10 cellular contexts compared by ENCODE assay signal in the genomic region with DNA sequence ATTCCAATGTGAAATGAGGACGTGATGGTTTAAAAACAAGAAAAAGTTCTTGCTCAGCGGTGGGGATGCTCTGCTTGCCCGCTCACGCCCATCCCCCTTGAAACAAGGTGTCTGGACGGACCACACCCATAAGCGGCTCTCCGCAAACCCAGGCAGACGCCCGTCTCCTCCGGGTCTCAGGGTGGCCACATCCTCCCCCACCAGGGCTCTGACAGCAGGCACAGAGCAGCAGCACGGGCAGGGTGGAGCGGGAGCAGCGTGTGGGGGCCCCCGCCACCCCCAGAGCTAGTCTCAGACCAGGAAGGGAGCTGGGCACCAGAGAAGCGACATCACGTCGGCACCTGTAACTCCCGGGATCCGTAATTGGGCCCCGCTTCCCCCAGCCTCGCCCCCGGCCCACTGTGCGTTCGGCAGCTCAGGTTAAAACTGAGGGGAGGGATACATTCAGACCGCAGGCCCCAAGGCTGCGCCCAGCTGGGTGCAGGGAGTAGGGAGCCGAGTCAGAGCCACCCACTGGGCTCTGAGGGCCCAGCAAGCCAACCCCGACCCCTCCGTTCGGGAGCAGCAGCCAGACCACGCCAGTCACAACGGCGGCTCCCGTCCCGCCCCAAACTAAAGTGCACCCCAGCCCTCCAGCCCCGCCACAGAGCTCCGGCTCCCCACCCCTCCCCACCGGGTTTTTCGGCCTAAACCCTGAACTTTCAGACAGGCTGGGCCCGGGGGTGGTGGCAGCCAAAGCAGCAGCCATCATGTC. TPM values are rescaled to one million over a fixed set of nuclear protein-coding genes. Genes with fewer than 3 reads are reported as not detected.
DNase-seq lines count a peak whose midpoint lies in the region; ATAC-seq, FAIRE-seq and TF ChIP-seq lines count a peak whose summit lies in the region.
"Had no signal": no experiment of that assay in that cellular context is flagged by ENCODE, and none has a peak within 500 bp of the region (broad histone marks: within the 10 kb centered on the region; RNA-seq: fewer than 3 reads in every experiment).

No MANE protein-coding gene starts in this region.

- 84 to 85% methylated on average over 12 to 22 of the region's 40 CpGs for WGBS in body of pancreas, 2 donors

- H3K27ac Mint-ChIP-seq in GM23338 = peak overlapping the region; percentile 79

- POLR2A ChIA-PET in AG04450 (lab: Yijun Ruan, JAX) = interaction anchor here (0.6 kb wide), 1 partner anchor 133 kb away, joined by 3 read pairs; no protein-coding TSS in a partner anchor

- no peak overlapping the region for H3K4me3 Mint-ChIP-seq in GM23338

- ATAC-seq in GM23338 = peak; percentile 3; the same call in 2 of the 3 replicates
- no peak for ATAC-seq in body of pancreas
- peak in 1 of 2 donors; percentile 3 for ATAC-seq in lower lobe of right lung
- no peak for ATAC-seq in HG02588 (IDR thresholded peaks at IDR 0.05; ENCODE audit: unreplicated experiment)
- no peak for ATAC-seq in HG03432 (IDR thresholded peaks at IDR 0.05; ENCODE audit: unreplicated experiment)

- no peaks in the 10 kb centered on the region; the same call in 1 of the 2 replicates for H3K9me3 ChIP-seq in AG04450 (ENCODE audit: control insufficient read depth, insufficient read depth, low read length)
- no peaks in the 10 kb centered on the region for H3K9me3 ChIP-seq in body of pancreas
- no peaks in the 10 kb centered on the region for H3K9me3 ChIP-seq in lower lobe of right lung

- peak overlapping the region; percentile 38; the same call in 1 of the 2 replicates for H3K4me2 ChIP-seq in GM23338

- peaks cover 24% of the 10 kb centered on the region for H3K27me3 Mint-ChIP-seq in GM23338 (ENCODE audit: insufficient read depth, low read depth, poor library complexity)

- DNase-seq in AG04450 (ENCODE audit: low read depth, low spot score) (no peak), GM23338 (ENCODE audit: low spot score) (no peak), body of pancreas (peak in 3 of 4 donors; percentile 20 to 26 (median 21)), lower lobe of right lung (peak; percentile 50), HTR-8/SVneo (ENCODE audit: insufficient read length, low spot score) (no peak), Ammon's horn (ENCODE audit: low spot score) (no peak)
- DNase-seq: foreskin melanocyte, NCI-H446 had no signal

- H3K4me1 Mint-ChIP-seq in GM23338 = peaks cover 17% of the 10 kb centered on the region; the same call in 2 of the 3 replicates

- H3K36me3 ChIP-seq in GM23338 (ENCODE audit: insufficient read depth) (no peaks in the 10 kb centered on the region), body of pancreas (replicated peaks in 1 of 2; ENCODE audit: insufficient read depth in 1 of 2, low read depth in 2 of 2) (peaks cover 10 to 16% of the 10 kb centered on the region in 2 donors), lower lobe of right lung (peaks cover 46% of the 10 kb centered on the region)

- H3K27me3 ChIP-seq in AG04450 (ENCODE audit: control insufficient read depth, insufficient read depth, low read length) = no peaks in the 10 kb centered on the region
- no peaks in the 10 kb centered on the region for H3K27me3 ChIP-seq in GM23338 (ENCODE audit: insufficient read depth)
- no peaks in the 10 kb centered on the region for H3K27me3 ChIP-seq in body of pancreas
- H3K27me3 ChIP-seq in lower lobe of right lung (ENCODE audit: low read depth) = no peaks in the 10 kb centered on the region

- H3K36me3 Mint-ChIP-seq in GM23338 (ENCODE audit: low read depth) = peaks cover 13% of the 10 kb centered on the region

- H4K20me1 ChIP-seq in GM23338 (replicated peaks; ENCODE audit: insufficient read depth) = peaks cover 4% of the 10 kb centered on the region

- no peaks in the 10 kb centered on the region for H3K9me3 Mint-ChIP-seq in GM23338

- no peak for TF ChIP-seq POLR2A in body of pancreas (IDR thresholded peaks at IDR 0.05)

- peaks cover 20% of the 10 kb centered on the region for H3F3A ChIP-seq in GM23338 (replicated peaks; ENCODE audit: low read depth)

- H3K4me3 ChIP-seq in AG04450 (ENCODE audit: low read depth, low read length) = no peak overlapping the region
- no peak overlapping the region for H3K4me3 ChIP-seq in GM23338
- H3K4me3 ChIP-seq in body of pancreas = no peak overlapping the region
- H3K4me3 ChIP-seq in lower lobe of right lung = no peak overlapping the region

- H3K9me2 ChIP-seq in GM23338 (ENCODE audit: insufficient read depth) = no peaks in the 10 kb centered on the region

- no peak overlapping the region for H2AFZ ChIP-seq in GM23338

- no peaks in the 10 kb centered on the region for H3K79me2 ChIP-seq in GM23338 (replicated peaks; ENCODE audit: insufficient read depth)

- CTCF ChIA-PET in AG04450 (lab: Charles Lee) = no interaction called here

- H3K4me1 ChIP-seq in GM23338 (ENCODE audit: insufficient read depth) = peaks cover 13% of the 10 kb centered on the region
- peaks cover 8% of the 10 kb centered on the region for H3K4me1 ChIP-seq in body of pancreas
- peaks cover 33% of the 10 kb centered on the region for H3K4me1 ChIP-seq in lower lobe of right lung

- intact Hi-C loops in body of pancreas (cut with DNase I) (no loop called here), lower lobe of right lung (cut with DNase I) (no loop called here)

- TF ChIP-seq CTCF in AG04450 (IDR thresholded peaks at IDR 0.05; ENCODE audit: low read depth, low read length) (no peak), GM23338 (conservative IDR thresholded peaks at IDR 0.05; ENCODE audit: low read depth in 2 of 2) (no peak), body of pancreas (IDR thresholded peaks at IDR 0.05) (no peak), lower lobe of right lung (IDR thresholded peaks at IDR 0.05) (no peak)

- peak overlapping the region; percentile 21 for H3K27ac ChIP-seq in AG04450 (ENCODE audit: low read depth, low read length)
- H3K27ac ChIP-seq in GM23338 (ENCODE audit: low read depth) = no peak overlapping the region
- peak overlapping the region in 2 of 4 donors; percentile 33 to 40 for H3K27ac ChIP-seq in body of pancreas
- H3K27ac ChIP-seq in lower lobe of right lung = peak overlapping the region; percentile 83

- FAIRE-seq in HTR-8/SVneo (lab: Jason Lieb, UNC) = no peak

TF ChIP-seq in GM23338, 12 proteins besides CTCF, POLR2A, EP300 and RAD21:
- TF ChIP-seq EZH2phosphoT487 (IDR thresholded peaks at IDR 0.05; ENCODE audit: unreplicated experiment) (no peak), ZNF331 (CRISPR knock-in tag; IDR thresholded peaks at IDR 0.05; ENCODE audit: low read depth) (no peak)
- TF ChIP-seq, protein P1, sequence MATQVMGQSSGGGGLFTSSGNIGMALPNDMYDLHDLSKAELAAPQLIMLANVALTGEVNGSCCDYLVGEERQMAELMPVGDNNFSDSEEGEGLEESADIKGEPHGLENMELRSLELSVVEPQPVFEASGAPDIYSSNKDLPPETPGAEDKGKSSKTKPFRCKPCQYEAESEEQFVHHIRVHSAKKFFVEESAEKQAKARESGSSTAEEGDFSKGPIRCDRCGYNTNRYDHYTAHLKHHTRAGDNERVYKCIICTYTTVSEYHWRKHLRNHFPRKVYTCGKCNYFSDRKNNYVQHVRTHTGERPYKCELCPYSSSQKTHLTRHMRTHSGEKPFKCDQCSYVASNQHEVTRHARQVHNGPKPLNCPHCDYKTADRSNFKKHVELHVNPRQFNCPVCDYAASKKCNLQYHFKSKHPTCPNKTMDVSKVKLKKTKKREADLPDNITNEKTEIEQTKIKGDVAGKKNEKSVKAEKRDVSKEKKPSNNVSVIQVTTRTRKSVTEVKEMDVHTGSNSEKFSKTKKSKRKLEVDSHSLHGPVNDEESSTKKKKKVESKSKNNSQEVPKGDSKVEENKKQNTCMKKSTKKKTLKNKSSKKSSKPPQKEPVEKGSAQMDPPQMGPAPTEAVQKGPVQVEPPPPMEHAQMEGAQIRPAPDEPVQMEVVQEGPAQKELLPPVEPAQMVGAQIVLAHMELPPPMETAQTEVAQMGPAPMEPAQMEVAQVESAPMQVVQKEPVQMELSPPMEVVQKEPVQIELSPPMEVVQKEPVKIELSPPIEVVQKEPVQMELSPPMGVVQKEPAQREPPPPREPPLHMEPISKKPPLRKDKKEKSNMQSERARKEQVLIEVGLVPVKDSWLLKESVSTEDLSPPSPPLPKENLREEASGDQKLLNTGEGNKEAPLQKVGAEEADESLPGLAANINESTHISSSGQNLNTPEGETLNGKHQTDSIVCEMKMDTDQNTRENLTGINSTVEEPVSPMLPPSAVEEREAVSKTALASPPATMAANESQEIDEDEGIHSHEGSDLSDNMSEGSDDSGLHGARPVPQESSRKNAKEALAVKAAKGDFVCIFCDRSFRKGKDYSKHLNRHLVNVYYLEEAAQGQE (IDR thresholded peaks at IDR 0.05; ENCODE audit: unreplicated experiment) = no peak

RNA-seq across cellular contexts. Expression of a gene that starts 22.0 kb away (rescaled TPM):
- polyA plus RNA-seq in AG04450 (2011; rRNA removed) (7.1 and 9.0 TPM in 2 replicates), GM23338 (2016; fragmentation: Nextera tagmentation; extraction: Ambion mirVana) (23.5 and 24.2 TPM in 2 replicates)
- 9.5 and 12.0 TPM in 2 replicates for polyA minus RNA-seq in AG04450 (2011; rRNA and poly(A)+ RNA removed)
- 86.1 and 90.0 TPM in 2 replicates for total RNA-seq in GM23338 (2014; rRNA removed; shearing (Covaris generic))
- total RNA-seq in body of pancreas (100 to 1,000 TPM in 1 of 2 donors, 10 to 100 TPM in 1; 53.2 to 167 TPM), lower lobe of right lung (48.8 TPM)

RNA-seq across cellular contexts. Expression of a gene that starts 59.9 kb away (rescaled TPM):
- polyA plus RNA-seq in AG04450 (2011; rRNA removed) (not detected in 2 replicates), GM23338 (2016; fragmentation: Nextera tagmentation; extraction: Ambion mirVana) (4.8 and 5.7 TPM in 2 replicates)
- not detected in 2 replicates for polyA minus RNA-seq in AG04450 (2011; rRNA and poly(A)+ RNA removed)
- 8.4 and 9.1 TPM in 2 replicates for total RNA-seq in GM23338 (2014; rRNA removed; shearing (Covaris generic))
- total RNA-seq in body of pancreas (under 1 TPM in 1 of 2 donors, not detected in 1; 0.26 TPM), lower lobe of right lung (0.12 TPM)

Comparison
In these comparisons a context has a peak if more than half of its experiments do, and no peak if none do; other contexts are left out.
1. DNase-seq: peak in body of pancreas (3 of 4) and lower lobe of right lung (single experiment); none in AG04450 (single experiment), GM23338 (single experiment), HTR-8/SVneo (single experiment) and Ammon's horn (single experiment).